Comparison of ENCODE assay signal across 1 cellular context in genomic region chr2:142874293-142874814, GRCh38.
TF ChIP-seq lines count a peak whose summit lies in the region.

No MANE protein-coding gene starts in this region.

TF ChIP-seq in HepG2, 621 proteins besides CTCF, POLR2A, EP300 and RAD21 (continued from another document and continues in another):
- TF ChIP-seq E2F5 (CRISPR knock-in tag; conservative IDR thresholded peaks at IDR 0.05) (no peak), GATAD2A (CRISPR knock-in tag; IDR thresholded peaks at IDR 0.05) (peak; percentile 86), TBP (CRISPR knock-in tag; IDR thresholded peaks at IDR 0.05) (no peak), RBAK (CRISPR knock-in tag; IDR thresholded peaks at IDR 0.05) (no peak), NR2F6 (IDR thresholded peaks at IDR 0.05) (peak; percentile 44), NR2F6 (CRISPR knock-in tag; IDR thresholded peaks at IDR 0.05) (peak; percentile 24; the same call in 1 of the 2 replicates), ERF (CRISPR knock-in tag; IDR thresholded peaks at IDR 0.05) (peak; percentile 66; the same call in 1 of the 2 replicates), BCL6 (CRISPR knock-in tag; IDR thresholded peaks at IDR 0.05) (peak; percentile 60), NCOA2 (CRISPR knock-in tag; IDR thresholded peaks at IDR 0.05) (peak; percentile 83), YEATS2 (CRISPR knock-in tag; IDR thresholded peaks at IDR 0.05; ENCODE audit: borderline replicate concordance) (peak; percentile 26; the same call in 1 of the 2 replicates), ZBTB43 (CRISPR knock-in tag; conservative IDR thresholded peaks at IDR 0.05) (peak; percentile 59; the same call in 1 of the 2 replicates), HHEX (CRISPR knock-in tag; IDR thresholded peaks at IDR 0.05) (no peak), ZNF510 (CRISPR knock-in tag; IDR thresholded peaks at IDR 0.05; ENCODE audit: low read depth) (no peak), HNF4G (IDR thresholded peaks at IDR 0.05; ENCODE audit: borderline replicate concordance, low read depth, low read length) (no peak), HNF4G (CRISPR knock-in tag; IDR thresholded peaks at IDR 0.05; ENCODE audit: borderline replicate concordance, low read depth) (no peak), THAP9 (CRISPR knock-in tag; IDR thresholded peaks at IDR 0.05; ENCODE audit: borderline replicate concordance) (no peak), ZNF432 (CRISPR knock-in tag; IDR thresholded peaks at IDR 0.05; ENCODE audit: borderline replicate concordance) (no peak), TBX2 (CRISPR knock-in tag; IDR thresholded peaks at IDR 0.05; ENCODE audit: borderline replicate concordance) (peak; percentile 51; the same call in 1 of the 2 replicates), NPAS2 (CRISPR knock-in tag; IDR thresholded peaks at IDR 0.05; ENCODE audit: borderline replicate concordance) (no peak), TP53 (CRISPR knock-in tag; conservative IDR thresholded peaks at IDR 0.05) (no peak), MXD1 (CRISPR knock-in tag; IDR thresholded peaks at IDR 0.05) (no peak), SCMH1 (CRISPR knock-in tag; IDR thresholded peaks at IDR 0.05; ENCODE audit: borderline replicate concordance) (no peak), ZNF552 (CRISPR knock-in tag; IDR thresholded peaks at IDR 0.05; ENCODE audit: borderline replicate concordance) (no peak), ZNF737 (CRISPR knock-in tag; IDR thresholded peaks at IDR 0.05; ENCODE audit: borderline replicate concordance) (no peak), HIVEP1 (CRISPR knock-in tag; IDR thresholded peaks at IDR 0.05) (no peak), ZFY (CRISPR knock-in tag; IDR thresholded peaks at IDR 0.05) (no peak), NRL (CRISPR knock-in tag; IDR thresholded peaks at IDR 0.05; ENCODE audit: borderline replicate concordance) (no peak), LRRFIP1 (CRISPR knock-in tag; conservative IDR thresholded peaks at IDR 0.05) (no peak), ZNF598 (CRISPR knock-in tag; IDR thresholded peaks at IDR 0.05; ENCODE audit: borderline replicate concordance) (no peak), SKIL (CRISPR knock-in tag; IDR thresholded peaks at IDR 0.05; ENCODE audit: borderline replicate concordance) (no peak), YY1 (IDR thresholded peaks at IDR 0.05; ENCODE audit: insufficient read depth, insufficient replicate concordance, low read depth, low read length) (no peak), ZFP36L1 (CRISPR knock-in tag; IDR thresholded peaks at IDR 0.05) (no peak), ESRRA (CRISPR knock-in tag; IDR thresholded peaks at IDR 0.05; ENCODE audit: low read depth) (no peak), FOXP4 (CRISPR knock-in tag; IDR thresholded peaks at IDR 0.05) (peak; percentile 57), ZBTB21 (CRISPR knock-in tag; IDR thresholded peaks at IDR 0.05) (0 out of 2 replicates have a peak, but pooled peaks have one; percentile 22), ATF7-NPFF (CRISPR knock-in tag; IDR thresholded peaks at IDR 0.05; ENCODE audit: low read depth) (no peak), ZNF383 (CRISPR knock-in tag; IDR thresholded peaks at IDR 0.05; ENCODE audit: borderline replicate concordance) (no peak), CHCHD3 (CRISPR knock-in tag; IDR thresholded peaks at IDR 0.05) (no peak), SNRNP70 (IDR thresholded peaks at IDR 0.05; ENCODE audit: low read depth, low read length) (no peak), ATF3 (CRISPR knock-in tag; IDR thresholded peaks at IDR 0.05) (no peak), ELF3 (CRISPR knock-in tag; IDR thresholded peaks at IDR 0.05) (peak; percentile 89), ZBTB10 (CRISPR knock-in tag; IDR thresholded peaks at IDR 0.05; ENCODE audit: borderline replicate concordance) (no peak), SIX1 (CRISPR knock-in tag; IDR thresholded peaks at IDR 0.05; ENCODE audit: borderline replicate concordance) (no peak; the same call in 1 of the 2 replicates), FOXA1 (IDR thresholded peaks at IDR 0.05) (no peak), FOXA1 (CRISPR knock-in tag; IDR thresholded peaks at IDR 0.05) (peak; percentile 50)
